8 cellular contexts compared by ENCODE assay signal in the genomic region with DNA sequence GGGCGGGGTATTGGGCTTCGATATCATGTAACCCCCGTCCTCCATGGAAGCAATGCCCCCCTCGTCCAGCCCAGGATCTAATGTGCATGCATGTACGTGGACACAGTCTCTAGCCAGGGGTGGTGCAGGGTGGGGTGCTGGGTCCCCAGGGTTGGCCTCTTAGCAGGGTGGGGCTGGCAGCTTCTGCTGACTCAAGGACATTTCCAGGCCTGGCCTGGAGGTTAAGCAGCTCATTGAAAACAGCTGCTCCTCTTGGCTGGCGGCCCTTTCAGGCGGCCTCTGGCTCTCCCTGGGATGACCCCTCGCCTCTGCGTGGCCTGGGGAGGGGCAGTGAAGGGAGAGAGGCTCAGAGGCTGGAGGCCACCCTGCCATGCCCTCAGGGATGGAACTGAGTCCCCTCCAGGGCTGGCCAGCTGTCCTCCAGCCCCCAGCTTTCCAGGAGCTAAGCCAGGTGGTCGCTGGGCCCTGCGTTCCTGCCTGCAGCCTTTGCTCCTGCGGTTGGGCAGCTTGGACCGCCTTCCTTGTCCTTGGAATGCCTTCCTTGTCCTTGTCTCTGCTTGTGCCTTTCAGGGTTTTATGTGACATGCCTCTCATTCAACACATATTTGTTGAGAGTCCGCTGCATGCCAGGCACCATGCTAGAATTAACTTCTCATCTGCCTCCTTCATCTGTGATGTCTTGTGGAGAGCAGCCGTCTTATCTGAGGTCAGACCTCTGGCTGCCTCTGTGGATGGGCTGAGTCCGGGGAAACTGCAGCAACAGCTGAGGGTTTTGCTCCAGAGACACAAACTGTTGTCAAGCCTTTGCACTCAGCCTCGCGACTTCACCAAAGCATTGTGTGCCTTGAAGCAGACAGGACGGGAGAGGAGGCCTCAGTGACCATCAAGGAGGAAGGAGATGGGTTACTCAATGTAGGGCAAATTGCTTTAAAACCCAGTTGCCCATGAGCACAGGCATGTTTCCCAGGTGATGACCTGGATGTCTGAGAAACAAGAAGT. TPM values are rescaled to one million over a fixed set of nuclear protein-coding genes. Genes with fewer than 3 reads are reported as not detected.
A peak's percentile ranks its signal among the peaks of the same experiment; 100 is the strongest.
DNase-seq lines count a peak whose midpoint lies in the region; ATAC-seq, FAIRE-seq and TF ChIP-seq lines count a peak whose summit lies in the region.

No MANE protein-coding gene starts in this region.

- H3F3A ChIP-seq in PC-9 (ENCODE audit: insufficient read depth, low read depth) = no peaks in the 10 kb centered on the region

- peak overlapping the region in 6 of 9 donors; percentile 32 to 80 (median 58) for H3K27ac Mint-ChIP-seq in naive thymus-derived CD4-positive, alpha-beta T cell

- no peak for TF ChIP-seq CTCF in BE2C (IDR thresholded peaks at IDR 0.05; ENCODE audit: low read depth, low read length)
- no peak for TF ChIP-seq CTCF in coronary artery (IDR thresholded peaks at IDR 0.05)
- no peak for TF ChIP-seq CTCF in PC-9 (conservative IDR thresholded peaks at IDR 0.05)

- intact Hi-C loops in naive thymus-derived CD4-positive, alpha-beta T cell (cut with micrococcal nuclease) = loop anchor here in 1 of 2 donors (1.0 to 5.0 kb wide), 2 partner anchors 27 to 313 kb away; partner anchors contain the start of genes MRC2 and TANC2
- intact Hi-C loops in PC-9 (cut with micrococcal nuclease; ENCODE audit: unreplicated experiment) = no loop called here

- H3K4me3 ChIP-seq in BE2C (ENCODE audit: low read depth, low read length) (no peak overlapping the region), coronary artery (peak overlapping the region; percentile 74), PC-9 (no peak overlapping the region)
- H3K4me3 ChIP-seq in naive thymus-derived CD4-positive, alpha-beta T cell (ENCODE audit: low read length) = peak overlapping the region; percentile 74

- H3K27ac ChIP-seq in coronary artery (peak overlapping the region in 1 of 2 donors; percentile 83), PC-9 (no peak overlapping the region)
- no peak overlapping the region for H3K27ac ChIP-seq in naive thymus-derived CD4-positive, alpha-beta T cell (ENCODE audit: low read depth, low read length)

- H3K27me3 Mint-ChIP-seq in naive thymus-derived CD4-positive, alpha-beta T cell = peaks cover 0 to 76% (median 0%) of the 10 kb centered on the region in 5 donors

- H3K36me3 Mint-ChIP-seq in naive thymus-derived CD4-positive, alpha-beta T cell = no peaks in the 10 kb centered on the region

- FAIRE-seq in HTR-8/SVneo (lab: Jason Lieb, UNC) = peak; percentile 92

- H4K20me1 ChIP-seq in PC-9 (ENCODE audit: insufficient read depth) = no peaks in the 10 kb centered on the region

- peak; percentile 4 for ATAC-seq in naive thymus-derived CD4-positive, alpha-beta T cell
- ATAC-seq in HG03280 (IDR thresholded peaks at IDR 0.05; ENCODE audit: unreplicated experiment) (no peak), GM21619 (IDR thresholded peaks at IDR 0.05; ENCODE audit: unreplicated experiment) (no peak), GM18519 (IDR thresholded peaks at IDR 0.05; ENCODE audit: low FRiP score, unreplicated experiment) (no peak)

- peaks cover 7 to 26% (median 21%) of the 10 kb centered on the region in 7 donors for H3K4me1 Mint-ChIP-seq in naive thymus-derived CD4-positive, alpha-beta T cell

- H3K9me3 ChIP-seq in BE2C (no peaks in the 10 kb centered on the region), PC-9 (ENCODE audit: insufficient read depth, low read depth) (no peaks in the 10 kb centered on the region)
- no peaks in the 10 kb centered on the region for H3K9me3 ChIP-seq in naive thymus-derived CD4-positive, alpha-beta T cell (ENCODE audit: control insufficient read depth in 2 of 3, low read length in 3 of 3)

- no peaks in the 10 kb centered on the region for H3K9me3 Mint-ChIP-seq in naive thymus-derived CD4-positive, alpha-beta T cell

- H3K27me3 ChIP-seq in BE2C (no peaks in the 10 kb centered on the region), PC-9 (ENCODE audit: insufficient read depth, low read depth) (no peaks in the 10 kb centered on the region; the same call in 1 of the 2 replicates)
- H3K27me3 ChIP-seq in naive thymus-derived CD4-positive, alpha-beta T cell (ENCODE audit: control insufficient read depth in 2 of 2, insufficient read depth in 2 of 2, low read length in 2 of 2) = no peaks in the 10 kb centered on the region

- DNase-seq in BE2C (peak; percentile 49), HTR-8/SVneo (ENCODE audit: insufficient read length, low spot score) (no peak), coronary artery (ENCODE audit: low spot score) (no peak), PC-9 (no peak)
- peak in 1 of 9 donors; percentile 29 for DNase-seq in naive thymus-derived CD4-positive, alpha-beta T cell

- peak overlapping the region; percentile 71 to 95 (median 86) for H3K4me3 Mint-ChIP-seq in naive thymus-derived CD4-positive, alpha-beta T cell

- POLR2A ChIA-PET in naive thymus-derived CD4-positive, alpha-beta T cell (lab: Charles Lee) = no interaction called here
- POLR2A ChIA-PET in PC-9 (lab: Charles Lee; ENCODE audit: unreplicated experiment) = no interaction called here

- no peaks in the 10 kb centered on the region for H3K9me2 ChIP-seq in PC-9 (ENCODE audit: insufficient read depth)

- H3K4me2 ChIP-seq in PC-9 = no peak overlapping the region

- H2AFZ ChIP-seq in PC-9 = no peak overlapping the region

- CTCF ChIA-PET in naive thymus-derived CD4-positive, alpha-beta T cell (lab: Charles Lee) = no interaction called here
- CTCF ChIA-PET in PC-9 (lab: Charles Lee) = interaction anchor here (0.6 kb wide), 1 partner anchor 694 kb away, joined by 3 read pairs; no protein-coding TSS in a partner anchor

- peaks cover 15% of the 10 kb centered on the region for H3K4me1 ChIP-seq in BE2C
- peaks cover 8 to 12% of the 10 kb centered on the region in 2 donors for H3K4me1 ChIP-seq in naive thymus-derived CD4-positive, alpha-beta T cell (ENCODE audit: control insufficient read depth in 2 of 2, insufficient read depth in 2 of 2, low read length in 2 of 2)
- peaks cover 9% of the 10 kb centered on the region; the same call in 1 of the 2 replicates for H3K4me1 ChIP-seq in PC-9 (replicated peaks; ENCODE audit: insufficient read depth)

- H3K36me3 ChIP-seq in BE2C (no peaks in the 10 kb centered on the region), PC-9 (ENCODE audit: low read depth) (no peaks in the 10 kb centered on the region)
- H3K36me3 ChIP-seq in naive thymus-derived CD4-positive, alpha-beta T cell (ENCODE audit: control insufficient read depth in 2 of 3, insufficient read depth in 3 of 3, low read length in 3 of 3) = peaks cover 0 to 6% (median 0%) of the 10 kb centered on the region in 3 experiments

- no peaks in the 10 kb centered on the region for H3K79me2 ChIP-seq in PC-9 (ENCODE audit: low read depth)

- BruUV-seq in PC-9 (replicated peaks; lab: Mats Ljungman, UMichigan) = no TSS peak

RNA-seq across cellular contexts. Expression of gene MRC2, which starts 26.7 kb away (rescaled TPM):
- 8.6 TPM for polyA plus RNA-seq in BE2C (2012; ENCODE audit: insufficient read depth, insufficient read length, low read depth)
- total RNA-seq in naive thymus-derived CD4-positive, alpha-beta T cell = 1 to 10 TPM in 4 of 5 experiments, under 1 TPM in 1; 0.39 to 3.4 (median 2.7) TPM
- 1 to 10 TPM in 1 of 2 donors, under 1 TPM in 1; 0.11 to 1.0 TPM for polyA plus RNA-seq in naive thymus-derived CD4-positive, alpha-beta T cell
- total RNA-seq in PC-9 (2021) = 1.0 and 2.8 TPM in 2 replicates

Comparison
In these comparisons a context has a peak if more than half of its experiments do, and no peak if none do; other contexts are left out.
1. H3K4me3 ChIP-seq: peak in coronary artery (single experiment) and naive thymus-derived CD4-positive, alpha-beta T cell (single experiment); none in BE2C (single experiment) and PC-9 (single experiment).